In genomic region chr11:65134952-65135632, GRCh38 we compare ENCODE assay signal across 8 cellular contexts. TPM values are rescaled to one million over a fixed set of nuclear protein-coding genes. Genes with fewer than 3 reads are reported as not detected.
A peak's percentile ranks its signal among the peaks of the same experiment; 100 is the strongest.
DNase-seq lines count a peak whose midpoint lies in the region; ATAC-seq, FAIRE-seq and TF ChIP-seq lines count a peak whose summit lies in the region.

No MANE protein-coding gene starts in this region.

- H3K36me3 ChIP-seq in ACC112 (ENCODE audit: insufficient read depth, low read length) = peaks cover 3% of the 10 kb centered on the region; the same call in 1 of the 2 replicates
- H3K36me3 ChIP-seq in bronchial epithelial cell (ENCODE audit: control insufficient read depth, insufficient read depth, low read length) = peaks cover 24% of the 10 kb centered on the region

- TF ChIP-seq CTCF in VCaP (conservative IDR thresholded peaks at IDR 0.05) = no peak
- TF ChIP-seq CTCF in bronchial epithelial cell (IDR thresholded peaks at IDR 0.05; ENCODE audit: insufficient read depth, low read length, severe bottlenecking) = no peak

- peak; percentile 90 for FAIRE-seq in bronchial epithelial cell (lab: Jason Lieb, UNC)

- peaks cover 29% of the 10 kb centered on the region for H3K79me2 ChIP-seq in ACC112 (ENCODE audit: control insufficient read depth, insufficient read depth, low read length, unreplicated experiment)

- DNase-seq in NCI-H2196 (lab: John Stamatoyannopoulos, UW; ENCODE audit: unreplicated experiment) = peak; percentile 97
- DNase-seq in bronchial epithelial cell (ENCODE audit: low read depth) = peak; percentile 96
- peak; percentile 99 for DNase-seq in iPS-NIHi7 (ENCODE audit: extremely low spot score)
- DNase-seq in smooth muscle cell of the brain vasculature (ENCODE audit: low read depth, low spot score) = peak; percentile 81

- peaks cover 6% of the 10 kb centered on the region for H3K4me1 ChIP-seq in ACC112 (ENCODE audit: control insufficient read depth, insufficient read depth, low read length, unreplicated experiment)

- H3K4me3 ChIP-seq in ACC112 (ENCODE audit: low read depth, low read length) (peak overlapping the region; percentile 85), bronchial epithelial cell (ENCODE audit: low read depth, low read length) (peak overlapping the region; percentile 83)

- peak overlapping the region; percentile 93 for H3K27ac ChIP-seq in ACC112 (ENCODE audit: low read depth, low read length)
- peak overlapping the region; percentile 100 for H3K27ac ChIP-seq in VCaP

- ATAC-seq in GM18873 (IDR thresholded peaks at IDR 0.05; ENCODE audit: low FRiP score, unreplicated experiment) = peak; percentile 62
- peak; percentile 65 for ATAC-seq in HG03135 (IDR thresholded peaks at IDR 0.05; ENCODE audit: unreplicated experiment)

- no peaks in the 10 kb centered on the region for H3K27me3 ChIP-seq in ACC112 (ENCODE audit: insufficient read depth, low read length)
- no peaks in the 10 kb centered on the region for H3K27me3 ChIP-seq in bronchial epithelial cell (ENCODE audit: control insufficient read depth, insufficient read depth, low read length)

- peak overlapping the region; percentile 46 for H2AFZ ChIP-seq in ACC112 (ENCODE audit: low read length, unreplicated experiment)

RNA-seq across cellular contexts. Expression of gene SYVN1, which starts 0.8 kb away (rescaled TPM):
- total RNA-seq in bronchial epithelial cell = 11.6 and 19.7 TPM in 2 replicates

RNA-seq across cellular contexts. Expression of gene MRPL49, which starts 13.0 kb away (rescaled TPM):
- 36.2 and 42.1 TPM in 2 replicates for total RNA-seq in bronchial epithelial cell

RNA-seq across cellular contexts. Expression of gene FAU, which starts 13.2 kb away (rescaled TPM):
- 439 and 539 TPM in 2 replicates for total RNA-seq in bronchial epithelial cell

RNA-seq across cellular contexts. Expression of gene ZNHIT2, which starts 17.6 kb away (rescaled TPM):
- total RNA-seq in bronchial epithelial cell = 11.0 and 11.1 TPM in 2 replicates

RNA-seq across cellular contexts. Expression of gene TM7SF2, which starts 23.4 kb away (rescaled TPM):
- 15.0 and 49.8 TPM in 2 replicates for total RNA-seq in bronchial epithelial cell

Comparison
In these comparisons a context has a peak if more than half of its experiments do, and no peak if none do; other contexts are left out.
1. Peak in every context shown above with its lines: DNase-seq, ATAC-seq, H3K4me3 ChIP-seq and H3K27ac ChIP-seq.